ENCODE assay signal across 8 cellular contexts in the genomic region with DNA sequence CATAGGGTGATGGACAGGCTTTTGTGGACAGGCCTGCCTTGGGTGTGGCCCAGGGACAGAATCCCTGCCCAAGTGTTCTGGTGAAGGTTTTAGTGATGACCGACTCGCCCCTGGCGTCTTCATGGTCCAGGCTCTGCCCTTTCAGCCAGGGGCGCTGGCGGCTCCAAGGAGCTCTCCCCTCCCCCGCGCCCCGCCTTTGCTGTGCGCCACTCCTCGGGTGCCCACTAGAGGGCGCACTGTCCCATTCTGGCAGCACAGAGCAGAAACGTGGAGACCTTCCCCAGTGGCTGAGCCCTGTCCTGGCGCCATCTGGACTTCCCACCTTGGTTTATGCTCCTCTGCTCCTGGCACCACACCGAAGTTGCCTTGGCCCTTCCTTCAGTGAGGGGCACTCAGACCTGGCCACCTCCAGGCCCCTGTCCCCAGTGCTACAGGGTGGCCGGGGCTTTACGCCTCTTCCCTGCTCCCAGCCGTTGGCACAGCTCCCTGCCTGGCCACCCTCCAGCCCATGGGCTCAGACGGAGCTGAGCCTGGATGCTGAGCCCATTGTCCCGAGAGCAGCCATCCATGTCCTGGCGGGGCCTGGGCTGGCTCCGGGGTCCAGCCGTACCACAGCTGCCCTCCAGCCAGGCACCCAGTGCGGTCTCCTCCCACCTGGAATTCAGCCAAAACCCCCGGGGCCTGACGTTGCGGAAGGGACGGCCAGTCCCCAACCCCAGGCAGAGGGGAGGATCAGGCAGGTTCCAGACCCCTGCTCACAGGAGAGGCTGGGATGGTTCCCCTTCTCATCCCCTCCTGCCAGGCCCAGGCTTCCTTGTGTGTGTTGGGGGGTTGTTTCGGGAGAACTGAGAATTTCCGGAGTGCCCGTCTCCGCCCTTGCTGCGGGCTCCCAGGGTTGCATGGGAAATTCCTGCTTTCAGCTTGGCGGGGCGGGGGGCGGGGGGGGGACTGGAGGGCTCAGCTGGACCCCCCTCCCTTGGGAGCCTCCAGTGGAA. TPM values are rescaled to one million over a fixed set of nuclear protein-coding genes. Genes with fewer than 3 reads are reported as not detected.
DNase-seq lines count a peak whose midpoint lies in the region; ATAC-seq and TF ChIP-seq lines count a peak whose summit lies in the region.

No MANE protein-coding gene starts in this region.

- TF ChIP-seq CTCF in right lobe of liver (IDR thresholded peaks at IDR 0.05), result peak; percentile 96 to 99 (median 99)

- ATAC-seq in GM18873 (IDR thresholded peaks at IDR 0.05; ENCODE audit: low FRiP score, unreplicated experiment), result peak; percentile 37
- ATAC-seq in HG03469 (IDR thresholded peaks at IDR 0.05; ENCODE audit: unreplicated experiment), result peak; percentile 34
- ATAC-seq in right lobe of liver, result peak; percentile 69 to 75 (median 72)

- no peaks in the 10 kb centered on the region for H3K27me3 ChIP-seq in right lobe of liver

- peaks cover 0 to 32% (median 20%) of the 10 kb centered on the region in 4 donors for H3K4me1 ChIP-seq in right lobe of liver

- in situ Hi-C loops in ACHN (cut with HindIII; ENCODE audit: low pct_ligation_motif_present, low pct_unique_long_range_greater_than_20kb, low sequenced_read_pairs), result no loop called here

- intact Hi-C loops in right lobe of liver (cut with DNase I), result no loop called here

- peak overlapping the region; percentile 18 to 23 (median 19) for H3K4me3 ChIP-seq in right lobe of liver

- WGBS in right lobe of liver (ENCODE audit: insufficient coverage, low coverage, low lambda C conversion rate, missing lambda C conversion rate), result 0% methylated on average over 4 of the region's 35 CpGs

- DNase-seq in ACHN, result peak; percentile 82
- peak; percentile 96 for DNase-seq in NCI-H69 (lab: John Stamatoyannopoulos, UW)
- peak; percentile 80 to 91 for DNase-seq in activated CD4-positive, alpha-beta T cell treated with anti-CD3 and anti-CD28 coated beads, Interleukin-2, amount 50 U/mL, for 24 hours (ENCODE audit: low read depth in 1 of 2, low spot score in 1 of 2)
- DNase-seq in dermis blood vessel endothelial cell, result peak; percentile 95
- DNase-seq in right lobe of liver, result peak; percentile 86 to 87 (median 87)
- peak; percentile 83 to 91 for DNase-seq in stimulated activated CD4-positive, alpha-beta T cell treated with anti-CD3 and anti-CD28 coated beads, Interleukin-4, amount 100 ng/mL, for 48 hours (ENCODE audit: low read depth in 2 of 2)

- H3K36me3 ChIP-seq in right lobe of liver, result no peaks in the 10 kb centered on the region

- no peak for TF ChIP-seq POLR2A in right lobe of liver (IDR thresholded peaks at IDR 0.05)

- peak overlapping the region; percentile 67 to 89 (median 72) for H3K27ac ChIP-seq in right lobe of liver

- no peaks in the 10 kb centered on the region for H3K9me3 ChIP-seq in right lobe of liver

RNA-seq across cellular contexts. Expression of gene CRIP1, which starts 5.6 kb away (rescaled TPM):
- 0.42 and 0.68 TPM in 2 replicates for total RNA-seq in dermis blood vessel endothelial cell
- 1 to 10 TPM in 5 of 6 experiments, under 1 TPM in 1; 0.79 to 5.4 (median 2.7) TPM for total RNA-seq in right lobe of liver

RNA-seq across cellular contexts. Expression of gene CRIP2, which starts 6.5 kb away (rescaled TPM):
- total RNA-seq in dermis blood vessel endothelial cell (265 and 324 TPM in 2 replicates), right lobe of liver (10 to 100 TPM; 11.2 to 50.0 (median 27.5) TPM)

RNA-seq across cellular contexts. Expression of gene TEDC1, which starts 9.9 kb away (rescaled TPM):
- total RNA-seq in dermis blood vessel endothelial cell (9.7 and 18.0 TPM in 2 replicates), right lobe of liver (1 to 10 TPM; 2.2 to 8.1 (median 3.9) TPM)

RNA-seq across cellular contexts. Expression of gene TMEM121, which starts 45.3 kb away (rescaled TPM):
- total RNA-seq in dermis blood vessel endothelial cell (4.6 and 11.7 TPM in 2 replicates), right lobe of liver (1 to 10 TPM in 5 of 6 experiments, under 1 TPM in 1; 0.74 to 3.2 (median 2.2) TPM)

Comparison
In these comparisons a context has a peak if more than half of its experiments do, and no peak if none do; other contexts are left out.
1. Peak in every context shown above with its lines: DNase-seq, ATAC-seq, H3K4me3 ChIP-seq and H3K27ac ChIP-seq.